Comparison of ENCODE assay signal across 11 cellular contexts in genomic region chr5:61290815-61291214, GRCh38. TPM values are rescaled to one million over a fixed set of nuclear protein-coding genes. Genes with fewer than 3 reads are reported as not detected.
A peak's percentile ranks its signal among the peaks of the same experiment; 100 is the strongest.
DNase-seq lines count a peak whose midpoint lies in the region; ATAC-seq and TF ChIP-seq lines count a peak whose summit lies in the region.
"Had no signal": no experiment of that assay in that cellular context is flagged by ENCODE, and none has a peak within 500 bp of the region (broad histone marks: within the 10 kb centered on the region; RNA-seq: fewer than 3 reads in every experiment).

No MANE protein-coding gene starts in this region.

- H3K4me2 ChIP-seq in neural cell (ENCODE audit: low read length) = no peak overlapping the region

- H3F3A ChIP-seq in neural cell (ENCODE audit: insufficient read depth, low read length, poor library complexity, severe bottlenecking) = no peaks in the 10 kb centered on the region

- no peak for TF ChIP-seq RAD21 in neural cell (conservative IDR thresholded peaks at IDR 0.05)

- TF ChIP-seq EP300 in neural cell (conservative IDR thresholded peaks at IDR 0.05; ENCODE audit: poor library complexity, severe bottlenecking) = no peak

- peak overlapping the region; percentile 74 for H3K27ac ChIP-seq in neural cell (ENCODE audit: low read length)

- H3K27me3 ChIP-seq in neural cell (ENCODE audit: insufficient read depth, low read depth, low read length) = no peaks in the 10 kb centered on the region

- H4K20me1 ChIP-seq in neural cell (ENCODE audit: insufficient read depth) = no peaks in the 10 kb centered on the region

- DNase-seq in DMS153 treated with DMSO at 0.1 percent for 48 hours (lab: John Stamatoyannopoulos, UW; ENCODE audit: unreplicated experiment) (peak; percentile 43), NCI-H69 (lab: John Stamatoyannopoulos, UW) (peak; percentile 93), NCI-H1436 treated with DMSO at 0.1 percent for 48 hours (lab: John Stamatoyannopoulos, UW) (no peak), dedifferentiated amniotic fluid mesenchymal stem cell (ENCODE audit: extremely low spot score) (no peak), HFFc6 (no peak)
- DNase-seq: erythroblast, kidney had no signal

- no peak overlapping the region for H2AFZ ChIP-seq in neural cell (ENCODE audit: low read depth, low read length)

- no peaks in the 10 kb centered on the region for H3K9me3 ChIP-seq in neural cell (ENCODE audit: low read length)

- TF ChIP-seq CTCF in neural cell (IDR thresholded peaks at IDR 0.05; ENCODE audit: poor library complexity, severe bottlenecking) (no peak), HFFc6 (IDR thresholded peaks at IDR 0.05) (no peak)

- H3K9ac ChIP-seq in neural cell (ENCODE audit: low read length) = no peak overlapping the region

- no peaks in the 10 kb centered on the region for H3K79me2 ChIP-seq in neural cell (replicated peaks; ENCODE audit: insufficient read depth, low read length)

- H3K4me3 Mint-ChIP-seq in HFFc6 = no peak overlapping the region
- H3K4me3 Mint-ChIP-seq: stimulated activated memory B cell treated with anti-CD40 and anti-IgM and Interleukin-4, amounts not matched to agents 10 μg/mL and 1 μg/mL and 100 μg/mL, for 72 hours had no signal

- H3K4me3 ChIP-seq in neural cell (ENCODE audit: low read length) = no peak overlapping the region

- no peaks in the 10 kb centered on the region for H3K36me3 ChIP-seq in neural cell (ENCODE audit: insufficient read depth, low read length)

- H3K9me3 Mint-ChIP-seq in HFFc6 = no peaks in the 10 kb centered on the region
- H3K9me3 Mint-ChIP-seq: stimulated activated memory B cell treated with anti-CD40 and anti-IgM and Interleukin-4, amounts not matched to agents 10 μg/mL and 1 μg/mL and 100 μg/mL, for 72 hours had no signal

- no peaks in the 10 kb centered on the region; the same call in 1 of the 2 replicates for H3K27me3 Mint-ChIP-seq in HFFc6 (ENCODE audit: insufficient read depth)
- H3K27me3 Mint-ChIP-seq: stimulated activated memory B cell treated with anti-CD40 and anti-IgM and Interleukin-4, amounts not matched to agents 10 μg/mL and 1 μg/mL and 100 μg/mL, for 72 hours had no signal

- H3K4me1 Mint-ChIP-seq in HFFc6 (ENCODE audit: low read depth) = peaks cover 49% of the 10 kb centered on the region

- ATAC-seq in esophagus mucosa = peak; percentile 71
- ATAC-seq in GM18873 (IDR thresholded peaks at IDR 0.05; ENCODE audit: low FRiP score, unreplicated experiment) = no peak
- ATAC-seq: stimulated activated memory B cell treated with anti-CD40 and anti-IgM and Interleukin-4, amounts not matched to agents 10 μg/mL and 1 μg/mL and 100 μg/mL, for 72 hours had no signal

- no peak overlapping the region for H3K27ac Mint-ChIP-seq in HFFc6
- H3K27ac Mint-ChIP-seq: stimulated activated memory B cell treated with anti-CD40 and anti-IgM and Interleukin-4, amounts not matched to agents 10 μg/mL and 1 μg/mL and 100 μg/mL, for 72 hours had no signal

- H3K9me2 ChIP-seq in neural cell (ENCODE audit: insufficient read depth, low read length) = no peaks in the 10 kb centered on the region

- H3K36me3 Mint-ChIP-seq in HFFc6 (ENCODE audit: low read depth) = peaks cover 16% of the 10 kb centered on the region; the same call in 1 of the 2 replicates
- H3K36me3 Mint-ChIP-seq: stimulated activated memory B cell treated with anti-CD40 and anti-IgM and Interleukin-4, amounts not matched to agents 10 μg/mL and 1 μg/mL and 100 μg/mL, for 72 hours had no signal

TF ChIP-seq in neural cell, 6 proteins besides CTCF, POLR2A, EP300 and RAD21:
- TF ChIP-seq MXI1 (conservative IDR thresholded peaks at IDR 0.05; ENCODE audit: poor library complexity, severe bottlenecking) = no peak
- no peak for TF ChIP-seq REST (IDR thresholded peaks at IDR 0.05; ENCODE audit: borderline replicate concordance)
- no peak for TF ChIP-seq EZH2 (IDR thresholded peaks at IDR 0.05; ENCODE audit: borderline replicate concordance, insufficient read depth, low read length, poor library complexity, severe bottlenecking)
- no peak for TF ChIP-seq POLR2AphosphoS5 (IDR thresholded peaks at IDR 0.05)
- no peak for TF ChIP-seq SMC3 (conservative IDR thresholded peaks at IDR 0.05; ENCODE audit: poor library complexity)
- TF ChIP-seq TAF1 (IDR thresholded peaks at IDR 0.05; ENCODE audit: low read depth) = no peak
TF ChIP-seq in neural cell: peak in this region for 0.

RNA-seq across cellular contexts. Expression of gene ZSWIM6, which starts 41.2 kb away (rescaled TPM):
- 6.3 TPM for total RNA-seq in esophagus mucosa
- polyA plus RNA-seq in neural cell = 43.6 and 43.8 TPM in 2 replicates
- 103 and 112 TPM in 2 replicates for polyA minus RNA-seq in neural cell
- 10 to 100 TPM in 5 of 6 experiments, 1 to 10 TPM in 1; 9.7 to 13.5 (median 11.7) TPM for total RNA-seq in HFFc6 (2021; fragmentation: NEBNext Ultra II Directional; extraction: Animal tissue kit (Norgen Biotek cat#: 25700))

Comparison
In these comparisons a context has a peak if more than half of its experiments do, and no peak if none do; other contexts are left out.
1. DNase-seq: peak in DMS153 treated with DMSO at 0.1 percent for 48 hours (single experiment) and NCI-H69 (single experiment); none in NCI-H1436 treated with DMSO at 0.1 percent for 48 hours (single experiment), dedifferentiated amniotic fluid mesenchymal stem cell (single experiment) and HFFc6 (single experiment).